Comparison of ENCODE assay signal across 13 cellular contexts in the genomic region with DNA sequence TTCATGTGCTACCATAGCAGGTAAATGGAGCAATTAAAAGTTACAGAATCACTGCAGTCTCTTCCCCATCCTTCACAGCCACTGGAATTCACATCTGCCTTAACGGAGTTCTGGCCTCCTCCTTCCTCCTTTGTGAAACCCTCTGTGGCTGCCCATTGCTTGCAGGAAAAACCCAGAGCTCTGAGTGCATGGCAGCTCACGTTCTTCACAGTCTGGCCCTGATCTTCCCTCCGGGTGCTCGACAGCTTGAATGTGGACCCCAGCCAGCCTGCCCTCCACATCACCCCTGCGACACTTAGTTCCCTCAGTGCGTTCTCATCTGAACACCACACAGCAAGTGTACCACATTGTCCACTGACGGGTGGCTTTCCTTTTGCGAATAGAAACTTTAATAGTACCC.
DNase-seq lines count a peak whose midpoint lies in the region; ATAC-seq and TF ChIP-seq lines count a peak whose summit lies in the region.
"Had no signal": no experiment of that assay in that cellular context is flagged by ENCODE, and none has a peak within 500 bp of the region (broad histone marks: within the 10 kb centered on the region; RNA-seq: fewer than 3 reads in every experiment).

No MANE protein-coding gene starts in this region.

- no peak; the same call in 1 of the 2 replicates for ATAC-seq in IMR-90 (ENCODE audit: low read depth)
- ATAC-seq in HG02610 (IDR thresholded peaks at IDR 0.05; ENCODE audit: unreplicated experiment): no peak
- ATAC-seq: CD8-positive, alpha-beta T cell had no signal

- H3K56ac ChIP-seq in IMR-90 (ENCODE audit: extremely low read depth, insufficient read depth, low read length): no peak overlapping the region

- H3K27ac Mint-ChIP-seq in neural crest cell (ENCODE audit: unreplicated experiment) (peak overlapping the region; percentile 20), progenitor cell of endocrine pancreas (no peak overlapping the region)
- H3K27ac Mint-ChIP-seq: B cell; CD8-positive, alpha-beta T cell had no signal

- no peak for DNase-seq in IMR-90
- no peak for DNase-seq in neural crest cell (ENCODE audit: low read depth, low spot score)
- DNase-seq in spleen: peak; percentile 19
- no peak for DNase-seq in cerebellar cortex (ENCODE audit: low spot score)
- DNase-seq in progenitor cell of endocrine pancreas (ENCODE audit: low spot score, unreplicated experiment): no peak
- DNase-seq: Calu3; CD8-positive, alpha-beta T cell; GF-D8 had no signal

- intact Hi-C loops in IMR-90 (cut with micrococcal nuclease) (no loop called here), spleen (cut with DNase I; ENCODE audit: low total_unique reads) (no loop called here)

- WGBS in IMR-90 (ENCODE audit: extremely low coverage in 2 of 2, insufficient read length in 1 of 2), 2 experiments: 51% methylated on average over 4 of the region's 8 CpGs; no CpG with 5 or more reads in 1 of the 2 experiments
- 81 to 95% (median 89%) methylated on average over 8 of the region's 8 CpGs for WGBS in spleen, 5 donors

- POLR2A ChIA-PET in IMR-90 (lab: Charles Lee; ENCODE audit: unreplicated experiment): no interaction called here

- no peak overlapping the region for H3K4me2 ChIP-seq in IMR-90 (ENCODE audit: low read depth, low read length)
- H3K4me2 ChIP-seq: BLaER1 treated with 17β-estradiol and CSF1 and Interleukin-3, amounts not matched to agents 10 nM and 100 nM had no signal

- dilution Hi-C loops in IMR-90 (cut with HindIII; ENCODE audit: low sequenced_read_pairs, unreplicated experiment): no loop called here

- H3K36me3 ChIP-seq in IMR-90 (ENCODE audit: control insufficient read depth, insufficient read depth, low read length): no peaks in the 10 kb centered on the region
- no peaks in the 10 kb centered on the region for H3K36me3 ChIP-seq in spleen
- H3K36me3 ChIP-seq: BLaER1 treated with 17β-estradiol and CSF1 and Interleukin-3, amounts not matched to agents 10 nM and 100 nM; HAP-1 had no signal

- in situ Hi-C loops in IMR-90 (cut with MboI; ENCODE audit: low sequenced_read_pairs): loop anchor here (25.0 kb wide), 2 partner anchors 750 to 1200 kb away; partner anchors contain the start of gene ZNF354A

- peak overlapping the region; percentile 15 for H2AFZ ChIP-seq in IMR-90 (replicated peaks; ENCODE audit: low read length, poor library complexity)

- H2BK15ac ChIP-seq in IMR-90 (ENCODE audit: low read depth, low read length): no peak overlapping the region

- H4K20me1 ChIP-seq in IMR-90 (ENCODE audit: insufficient read depth, low read length): no peaks in the 10 kb centered on the region
- H4K20me1 ChIP-seq: BLaER1 treated with 17β-estradiol and CSF1 and Interleukin-3, amounts not matched to agents 10 nM and 100 nM had no signal

- H3K9me3 ChIP-seq in IMR-90 (ENCODE audit: control insufficient read depth, insufficient read depth, low read length) (peaks cover 4% of the 10 kb centered on the region; the same call in 1 of the 2 replicates), spleen (no peaks in the 10 kb centered on the region)

- H3K27ac ChIP-seq in IMR-90 (ENCODE audit: insufficient read depth, low read length) (no peak overlapping the region), angular gyrus (ENCODE audit: low read depth, low read length) (peak overlapping the region; percentile 72), spleen (peak overlapping the region in 2 of 8 donors; percentile 59 to 64)
- H3K27ac ChIP-seq: BLaER1 treated with 17β-estradiol and CSF1 and Interleukin-3, amounts not matched to agents 10 nM and 100 nM had no signal

- no peak overlapping the region for H3K23ac ChIP-seq in IMR-90 (ENCODE audit: low read depth, low read length)

- H3K27me3 ChIP-seq in IMR-90 (ENCODE audit: control insufficient read depth, insufficient read depth, low read length) (peaks cover 2% of the 10 kb centered on the region; the same call in 1 of the 2 replicates), spleen (replicated peaks in 1 of 7) (no peaks in the 10 kb centered on the region)
- H3K27me3 ChIP-seq: BLaER1 treated with 17β-estradiol and CSF1 and Interleukin-3, amounts not matched to agents 10 nM and 100 nM had no signal

- no peak overlapping the region for H2BK20ac ChIP-seq in IMR-90 (ENCODE audit: low read depth, low read length)

- H2BK5ac ChIP-seq in IMR-90 (ENCODE audit: low read depth, low read length, poor library complexity, severe bottlenecking): no peak overlapping the region

- H3K4me3 ChIP-seq in IMR-90 (ENCODE audit: insufficient read depth, low read depth, low read length): no peak overlapping the region
- no peak overlapping the region for H3K4me3 ChIP-seq in spleen
- H3K4me3 ChIP-seq: BLaER1 treated with 17β-estradiol and CSF1 and Interleukin-3, amounts not matched to agents 10 nM and 100 nM; HAP-1 had no signal

- no peaks in the 10 kb centered on the region for H3K9me1 ChIP-seq in IMR-90 (ENCODE audit: insufficient read depth, low read length)

- no peak for TF ChIP-seq POLR2A in IMR-90 (IDR thresholded peaks at IDR 0.05; ENCODE audit: low read depth, low read length)
- TF ChIP-seq POLR2A in spleen (IDR thresholded peaks at IDR 0.05): no peak

- H4K91ac ChIP-seq in IMR-90 (ENCODE audit: insufficient read depth, low read depth, low read length): no peak overlapping the region

- no peaks in the 10 kb centered on the region for H3K79me1 ChIP-seq in IMR-90 (ENCODE audit: low read depth in 1 of 2, low read length in 2 of 2)

- H3K18ac ChIP-seq in IMR-90 (ENCODE audit: low read depth, low read length): no peak overlapping the region

- no peak for TF ChIP-seq RAD21 in IMR-90 (IDR thresholded peaks at IDR 0.05; ENCODE audit: low read length)

- no peak overlapping the region for H2AK9ac ChIP-seq in IMR-90 (replicated peaks; ENCODE audit: low read depth, low read length, poor library complexity)

- H3K4me1 ChIP-seq in IMR-90 (ENCODE audit: control insufficient read depth, insufficient read depth, low read length): peaks cover 18% of the 10 kb centered on the region; the same call in 1 of the 2 replicates
- peaks cover 0 to 48% (median 19%) of the 10 kb centered on the region in 6 donors for H3K4me1 ChIP-seq in spleen
- H3K4me1 ChIP-seq: HAP-1 had no signal

- H3K27me3 Mint-ChIP-seq in neural crest cell (ENCODE audit: low read depth) (no peaks in the 10 kb centered on the region), progenitor cell of endocrine pancreas (no peaks in the 10 kb centered on the region)

- CTCF ChIA-PET in IMR-90 (lab: Yijun Ruan, JAX): no interaction called here

- H3K14ac ChIP-seq in IMR-90 (replicated peaks; ENCODE audit: low read depth, low read length): no peak overlapping the region

- no peak overlapping the region for H3K9ac ChIP-seq in IMR-90 (ENCODE audit: low read depth, low read length)
- H3K9ac ChIP-seq: BLaER1 treated with 17β-estradiol and CSF1 and Interleukin-3, amounts not matched to agents 10 nM and 100 nM had no signal

- H3K4ac ChIP-seq in IMR-90 (ENCODE audit: low read depth, low read length): no peak overlapping the region

- BruUV-seq in IMR-90 (replicated peaks; lab: Mats Ljungman, UMichigan): no TSS peak

- no peak overlapping the region for H4K8ac ChIP-seq in IMR-90 (ENCODE audit: low read depth in 2 of 2, low read length in 2 of 2)

- no peaks in the 10 kb centered on the region for H3K36me3 Mint-ChIP-seq in neural crest cell (ENCODE audit: low read depth)
- no peaks in the 10 kb centered on the region for H3K36me3 Mint-ChIP-seq in progenitor cell of endocrine pancreas (ENCODE audit: insufficient read depth)
- H3K36me3 Mint-ChIP-seq: CD8-positive, alpha-beta T cell had no signal

- H3K4me3 Mint-ChIP-seq in neural crest cell (no peak overlapping the region), progenitor cell of endocrine pancreas (ENCODE audit: low read depth) (no peak overlapping the region)
- H3K4me3 Mint-ChIP-seq: B cell; CD8-positive, alpha-beta T cell had no signal

- H3K4me1 Mint-ChIP-seq in neural crest cell (no peaks in the 10 kb centered on the region), progenitor cell of endocrine pancreas (ENCODE audit: low read depth) (no peaks in the 10 kb centered on the region)
- H3K4me1 Mint-ChIP-seq: B cell had no signal

- H4K5ac ChIP-seq in IMR-90 (ENCODE audit: low read depth, low read length): no peak overlapping the region

- no peak overlapping the region for H2BK120ac ChIP-seq in IMR-90 (ENCODE audit: low read depth, low read length)

- no peak overlapping the region for H2AK5ac ChIP-seq in IMR-90 (ENCODE audit: low read depth, low read length)

- TF ChIP-seq CTCF in IMR-90 (conservative IDR thresholded peaks at IDR 0.05; ENCODE audit: low read depth, low read length): no peak
- no peak for TF ChIP-seq CTCF in neural crest cell (conservative IDR thresholded peaks at IDR 0.05)
- no peak for TF ChIP-seq CTCF in spleen (IDR thresholded peaks at IDR 0.05 in 8 of 11, conservative IDR thresholded peaks at IDR 0.05 in 3 of 11)
- TF ChIP-seq CTCF in progenitor cell of endocrine pancreas (IDR thresholded peaks at IDR 0.05; ENCODE audit: unreplicated experiment): no peak

- peaks cover 2% of the 10 kb centered on the region for H3K9me3 Mint-ChIP-seq in neural crest cell
- H3K9me3 Mint-ChIP-seq in progenitor cell of endocrine pancreas (ENCODE audit: low read depth): no peaks in the 10 kb centered on the region
- H3K9me3 Mint-ChIP-seq: CD8-positive, alpha-beta T cell had no signal

TF ChIP-seq in IMR-90, 13 proteins besides CTCF, POLR2A, EP300 and RAD21 (continues in another document):
- TF ChIP-seq RCOR1 (IDR thresholded peaks at IDR 0.05; ENCODE audit: insufficient replicate concordance, low read length): no peak
- TF ChIP-seq FOS (IDR thresholded peaks at IDR 0.05; ENCODE audit: low read depth, low read length): no peak
- TF ChIP-seq BHLHE40 (IDR thresholded peaks at IDR 0.05; ENCODE audit: low read depth, low read length): no peak
- TF ChIP-seq CEBPB (IDR thresholded peaks at IDR 0.05; ENCODE audit: low read depth, low read length): no peak
- TF ChIP-seq USF2 (IDR thresholded peaks at IDR 0.05; ENCODE audit: low read depth, low read length): no peak
- no peak for TF ChIP-seq CHD1 (IDR thresholded peaks at IDR 0.05; ENCODE audit: low read depth, low read length)
- TF ChIP-seq MXI1 (IDR thresholded peaks at IDR 0.05; ENCODE audit: borderline replicate concordance, low read depth, low read length): no peak
- no peak for TF ChIP-seq MAZ (IDR thresholded peaks at IDR 0.05; ENCODE audit: borderline replicate concordance, low read depth, low read length)
- no peak for TF ChIP-seq RFX5 (IDR thresholded peaks at IDR 0.05; ENCODE audit: low read depth, low read length)
